13 cellular contexts compared by ENCODE assay signal in the genomic region with DNA sequence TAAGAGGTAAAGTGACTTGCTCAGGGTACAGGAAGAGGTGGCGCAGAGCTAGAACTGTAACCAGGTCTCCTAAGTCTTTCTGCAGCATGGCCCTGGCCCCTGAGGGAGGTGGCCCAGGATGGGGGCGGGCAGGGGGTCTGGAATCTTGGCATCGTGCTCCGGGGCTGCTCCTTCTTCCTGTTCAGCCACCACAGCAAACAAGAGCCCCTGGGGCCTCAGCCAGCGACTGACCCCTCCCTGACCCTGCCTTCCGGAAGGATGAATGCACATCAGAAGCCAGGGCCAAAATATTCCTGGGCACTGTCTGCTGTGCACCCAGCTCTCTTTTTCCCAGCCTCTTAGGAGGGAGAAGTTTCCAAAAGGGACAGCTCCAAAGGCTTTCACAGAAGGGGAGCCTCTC.
DNase-seq lines count a peak whose midpoint lies in the region; ATAC-seq, FAIRE-seq and TF ChIP-seq lines count a peak whose summit lies in the region.
"Had no signal": no experiment of that assay in that cellular context is flagged by ENCODE, and none has a peak within 500 bp of the region (broad histone marks: within the 10 kb centered on the region; RNA-seq: fewer than 3 reads in every experiment).

No MANE protein-coding gene starts in this region.

- H3K27me3 Mint-ChIP-seq in osteocyte (ENCODE audit: unreplicated experiment) (no peaks in the 10 kb centered on the region), progenitor cell of endocrine pancreas (peaks cover 22% of the 10 kb centered on the region)

- no peak for FAIRE-seq in H54 (lab: Jason Lieb, UNC)

- DNase-seq in ELR (ENCODE audit: low read depth), result peak; percentile 57
- DNase-seq in RPMI7951 (ENCODE audit: low read depth), result peak; percentile 92
- DNase-seq in fibroblast of pulmonary artery (ENCODE audit: low read depth), result peak; percentile 73
- no peak for DNase-seq in osteocyte (ENCODE audit: extremely low spot score, unreplicated experiment)
- DNase-seq in H54 (ENCODE audit: insufficient read length, low spot score), result no peak
- DNase-seq in progenitor cell of endocrine pancreas (ENCODE audit: low spot score, unreplicated experiment), result no peak
- DNase-seq: activated CD8-positive, alpha-beta T cell treated with anti-CD3 and anti-CD28 coated beads for 36 hours; esophagus squamous epithelium; MM.1S; naive thymus-derived CD4-positive, alpha-beta T cell; NCI-H187 had no signal

- H3K36me3 Mint-ChIP-seq in osteocyte (ENCODE audit: unreplicated experiment) (no peaks in the 10 kb centered on the region), progenitor cell of endocrine pancreas (ENCODE audit: insufficient read depth) (no peaks in the 10 kb centered on the region)
- H3K36me3 Mint-ChIP-seq: naive thymus-derived CD4-positive, alpha-beta T cell had no signal

- H3K4me1 Mint-ChIP-seq in osteocyte (ENCODE audit: unreplicated experiment) (peaks cover 30% of the 10 kb centered on the region), progenitor cell of endocrine pancreas (ENCODE audit: low read depth) (peaks cover 4% of the 10 kb centered on the region)

- H3K9me3 Mint-ChIP-seq in osteocyte (ENCODE audit: unreplicated experiment) (no peaks in the 10 kb centered on the region), progenitor cell of endocrine pancreas (ENCODE audit: low read depth) (no peaks in the 10 kb centered on the region)
- H3K9me3 Mint-ChIP-seq: activated CD8-positive, alpha-beta T cell treated with anti-CD3 and anti-CD28 coated beads for 36 hours; naive thymus-derived CD4-positive, alpha-beta T cell had no signal

- peak overlapping the region; percentile 31 for H3K27ac Mint-ChIP-seq in osteocyte (ENCODE audit: unreplicated experiment)
- no peak overlapping the region for H3K27ac Mint-ChIP-seq in progenitor cell of endocrine pancreas
- H3K27ac Mint-ChIP-seq: activated CD8-positive, alpha-beta T cell treated with anti-CD3 and anti-CD28 coated beads for 36 hours; naive thymus-derived CD4-positive, alpha-beta T cell had no signal

- no peak for TF ChIP-seq POLR2A in H54 (IDR thresholded peaks at IDR 0.05; ENCODE audit: low read depth, low read length)

- TF ChIP-seq CTCF in fibroblast of pulmonary artery (IDR thresholded peaks at IDR 0.05; ENCODE audit: low read length, missing control alignments) (no peak), osteocyte (IDR thresholded peaks at IDR 0.05) (no peak), progenitor cell of endocrine pancreas (IDR thresholded peaks at IDR 0.05; ENCODE audit: unreplicated experiment) (no peak)

- H3K4me3 Mint-ChIP-seq in osteocyte (ENCODE audit: unreplicated experiment) (peak overlapping the region; percentile 16), progenitor cell of endocrine pancreas (ENCODE audit: low read depth) (no peak overlapping the region)
- H3K4me3 Mint-ChIP-seq: activated CD8-positive, alpha-beta T cell treated with anti-CD3 and anti-CD28 coated beads for 36 hours; naive thymus-derived CD4-positive, alpha-beta T cell had no signal

- no peak for ATAC-seq in HG03045 (IDR thresholded peaks at IDR 0.05; ENCODE audit: unreplicated experiment)
- ATAC-seq: activated CD8-positive, alpha-beta T cell treated with anti-CD3 and anti-CD28 coated beads for 36 hours; naive thymus-derived CD4-positive, alpha-beta T cell had no signal

- no peak overlapping the region for H3K4me3 ChIP-seq in fibroblast of pulmonary artery (replicated peaks; ENCODE audit: low read depth, low read length)
- H3K4me3 ChIP-seq: adrenal gland, esophagus squamous epithelium had no signal

Comparison
In these comparisons a context has a peak if more than half of its experiments do, and no peak if none do; other contexts are left out.
1. DNase-seq: peak in ELR (single experiment), RPMI7951 (single experiment) and fibroblast of pulmonary artery (single experiment); none in osteocyte (single experiment), H54 (single experiment) and progenitor cell of endocrine pancreas (single experiment).